2 cellular contexts compared by ENCODE assay signal in the genomic region with DNA sequence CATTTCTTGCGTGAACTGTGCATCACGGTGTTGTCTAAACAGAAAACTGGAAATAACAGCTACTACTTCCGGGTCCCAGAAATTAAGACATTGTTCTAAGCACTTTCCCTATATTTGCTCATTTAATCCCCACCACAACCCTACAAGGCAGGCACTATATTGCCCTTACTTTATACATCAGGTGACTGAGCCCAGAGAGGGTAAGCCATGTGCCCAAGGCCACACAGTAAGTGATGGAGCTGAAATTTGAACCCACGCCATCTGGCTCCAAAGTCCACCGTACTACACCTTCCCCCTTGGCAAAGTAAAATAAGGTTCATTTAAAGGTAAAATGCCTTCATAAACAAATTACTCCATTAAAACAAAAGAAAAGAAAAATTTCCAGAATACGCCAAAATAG.
TF ChIP-seq lines count a peak whose summit lies in the region.

No MANE protein-coding gene starts in this region.

TF ChIP-seq in HepG2, 621 proteins besides CTCF, POLR2A, EP300 and RAD21 (continues in another document):
- TF ChIP-seq ZNF768 (CRISPR knock-in tag; IDR thresholded peaks at IDR 0.05) (peak; percentile 90; the same call in 1 of the 2 replicates), ZMYM3 (CRISPR knock-in tag; IDR thresholded peaks at IDR 0.05) (peak; percentile 87), UBTF (CRISPR knock-in tag; IDR thresholded peaks at IDR 0.05) (no peak), ZNF556 (CRISPR knock-in tag; IDR thresholded peaks at IDR 0.05; ENCODE audit: borderline replicate concordance) (no peak), GLMP (CRISPR knock-in tag; IDR thresholded peaks at IDR 0.05; ENCODE audit: borderline replicate concordance) (no peak), ZNF333 (CRISPR knock-in tag; IDR thresholded peaks at IDR 0.05; ENCODE audit: borderline replicate concordance) (no peak), RCOR2 (CRISPR knock-in tag; IDR thresholded peaks at IDR 0.05) (0 out of 2 replicates have a peak, but pooled peaks have one; percentile 21), ZNF547 (CRISPR knock-in tag; IDR thresholded peaks at IDR 0.05) (no peak), TBL1XR1 (IDR thresholded peaks at IDR 0.05; ENCODE audit: borderline replicate concordance, low read length, partially characterized antibody) (no peak), ZNF891 (CRISPR knock-in tag; IDR thresholded peaks at IDR 0.05) (no peak), RFX3 (CRISPR knock-in tag; IDR thresholded peaks at IDR 0.05) (no peak), SOX13 (IDR thresholded peaks at IDR 0.05) (no peak), SOX13 (CRISPR knock-in tag; conservative IDR thresholded peaks at IDR 0.05 in 1 of 2, IDR thresholded peaks at IDR 0.05 in 1 of 2) (no peak), SATB2 (CRISPR knock-in tag; IDR thresholded peaks at IDR 0.05) (no peak), EZH2 (conservative IDR thresholded peaks at IDR 0.05; ENCODE audit: low read depth, low read length) (no peak), SPEN (CRISPR knock-in tag; IDR thresholded peaks at IDR 0.05; ENCODE audit: low read depth) (no peak), KDM1A (CRISPR knock-in tag; IDR thresholded peaks at IDR 0.05) (0 out of 2 replicates have a peak, but pooled peaks have one; percentile 59), BHLHE40 (IDR thresholded peaks at IDR 0.05; ENCODE audit: low read length) (no peak), ZNF672 (CRISPR knock-in tag; IDR thresholded peaks at IDR 0.05) (no peak), HDAC2 (CRISPR knock-in tag; IDR thresholded peaks at IDR 0.05) (0 out of 2 replicates have a peak, but pooled peaks have one; percentile 19), U2AF1 (optimal IDR thresholded peaks at IDR 0.05; ENCODE audit: low read depth, low read length) (no peak), CREM (IDR thresholded peaks at IDR 0.05) (no peak), CREM (CRISPR knock-in tag; IDR thresholded peaks at IDR 0.05) (no peak)
- TF ChIP-seq, protein P1, sequence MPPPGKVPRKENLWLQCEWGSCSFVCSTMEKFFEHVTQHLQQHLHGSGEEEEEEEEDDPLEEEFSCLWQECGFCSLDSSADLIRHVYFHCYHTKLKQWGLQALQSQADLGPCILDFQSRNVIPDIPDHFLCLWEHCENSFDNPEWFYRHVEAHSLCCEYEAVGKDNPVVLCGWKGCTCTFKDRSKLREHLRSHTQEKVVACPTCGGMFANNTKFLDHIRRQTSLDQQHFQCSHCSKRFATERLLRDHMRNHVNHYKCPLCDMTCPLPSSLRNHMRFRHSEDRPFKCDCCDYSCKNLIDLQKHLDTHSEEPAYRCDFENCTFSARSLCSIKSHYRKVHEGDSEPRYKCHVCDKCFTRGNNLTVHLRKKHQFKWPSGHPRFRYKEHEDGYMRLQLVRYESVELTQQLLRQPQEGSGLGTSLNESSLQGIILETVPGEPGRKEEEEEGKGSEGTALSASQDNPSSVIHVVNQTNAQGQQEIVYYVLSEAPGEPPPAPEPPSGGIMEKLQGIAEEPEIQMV (CRISPR knock-in tag; IDR thresholded peaks at IDR 0.05; ENCODE audit: low read depth): no peak
- TF ChIP-seq, protein P2, sequence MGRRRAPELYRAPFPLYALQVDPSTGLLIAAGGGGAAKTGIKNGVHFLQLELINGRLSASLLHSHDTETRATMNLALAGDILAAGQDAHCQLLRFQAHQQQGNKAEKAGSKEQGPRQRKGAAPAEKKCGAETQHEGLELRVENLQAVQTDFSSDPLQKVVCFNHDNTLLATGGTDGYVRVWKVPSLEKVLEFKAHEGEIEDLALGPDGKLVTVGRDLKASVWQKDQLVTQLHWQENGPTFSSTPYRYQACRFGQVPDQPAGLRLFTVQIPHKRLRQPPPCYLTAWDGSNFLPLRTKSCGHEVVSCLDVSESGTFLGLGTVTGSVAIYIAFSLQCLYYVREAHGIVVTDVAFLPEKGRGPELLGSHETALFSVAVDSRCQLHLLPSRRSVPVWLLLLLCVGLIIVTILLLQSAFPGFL (CRISPR knock-in tag; IDR thresholded peaks at IDR 0.05): no peak

TF ChIP-seq in H1, 55 proteins besides CTCF, POLR2A, EP300 and RAD21:
- TF ChIP-seq TAF7 (optimal IDR thresholded peaks at IDR 0.05; ENCODE audit: borderline replicate concordance, low read depth, low read length) (no peak), POLR2AphosphoS5 (IDR thresholded peaks at IDR 0.05; ENCODE audit: low read depth, low read length) (no peak), SIX5 (IDR thresholded peaks at IDR 0.05; ENCODE audit: low read depth, low read length) (no peak), BRCA1 (IDR thresholded peaks at IDR 0.05; ENCODE audit: low read depth, low read length) (no peak), KDM5A (IDR thresholded peaks at IDR 0.05; ENCODE audit: low read length) (no peak), TAF1 (IDR thresholded peaks at IDR 0.05; ENCODE audit: low read depth, low read length) (no peak), CHD7 (IDR thresholded peaks at IDR 0.05; ENCODE audit: insufficient replicate concordance, low read length) (no peak), EZH2 (IDR thresholded peaks at IDR 0.05; ENCODE audit: low read depth, low read length, severe bottlenecking) (no peak), FOSL1 (IDR thresholded peaks at IDR 0.05; ENCODE audit: insufficient read depth, low read depth, low read length) (no peak)
- TF ChIP-seq, protein P3, sequence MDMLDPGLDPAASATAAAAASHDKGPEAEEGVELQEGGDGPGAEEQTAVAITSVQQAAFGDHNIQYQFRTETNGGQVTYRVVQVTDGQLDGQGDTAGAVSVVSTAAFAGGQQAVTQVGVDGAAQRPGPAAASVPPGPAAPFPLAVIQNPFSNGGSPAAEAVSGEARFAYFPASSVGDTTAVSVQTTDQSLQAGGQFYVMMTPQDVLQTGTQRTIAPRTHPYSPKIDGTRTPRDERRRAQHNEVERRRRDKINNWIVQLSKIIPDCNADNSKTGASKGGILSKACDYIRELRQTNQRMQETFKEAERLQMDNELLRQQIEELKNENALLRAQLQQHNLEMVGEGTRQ (IDR thresholded peaks at IDR 0.05; ENCODE audit: low read length): no peak
